8 cellular contexts compared by ENCODE assay signal in the genomic region with DNA sequence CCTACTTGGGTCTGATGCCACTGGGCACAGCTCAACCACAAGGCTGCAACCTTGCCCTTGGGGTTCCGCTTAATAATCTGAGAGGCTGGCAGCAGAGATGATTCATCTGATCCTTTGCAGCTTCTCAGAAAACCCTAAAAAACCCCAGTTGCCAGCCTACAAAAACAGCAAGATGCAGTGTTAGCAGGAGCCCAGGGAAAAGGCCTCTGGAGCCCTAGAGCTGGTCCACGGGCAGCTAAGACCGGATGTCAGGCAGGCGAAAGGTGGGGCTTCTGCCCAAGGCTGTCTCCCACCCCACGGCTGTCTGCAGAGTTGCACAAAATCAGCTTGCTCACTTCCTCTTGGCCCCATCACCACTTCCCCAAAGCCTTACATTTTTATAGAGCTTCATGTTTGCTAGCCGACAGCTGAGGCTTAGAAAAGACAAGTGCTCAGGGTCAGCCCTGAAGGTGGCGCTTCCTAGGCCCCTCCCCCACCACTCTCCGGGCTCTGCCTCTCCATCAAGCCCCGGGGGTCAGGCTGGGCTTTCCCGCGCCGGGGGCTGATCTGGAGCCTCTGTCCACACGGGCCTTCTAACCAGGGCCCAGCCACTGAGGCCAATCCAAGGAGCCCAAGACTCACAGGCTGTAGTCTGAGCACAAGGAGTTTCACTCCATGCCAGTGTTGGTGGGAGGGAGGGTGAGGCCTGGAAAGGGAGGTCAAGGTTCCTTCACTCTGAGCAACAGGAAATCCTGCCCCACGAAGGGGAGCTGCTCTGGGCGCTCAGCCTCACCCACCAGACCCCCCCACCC. TPM values are rescaled to one million over a fixed set of nuclear protein-coding genes. Genes with fewer than 3 reads are reported as not detected.
A peak's percentile ranks its signal among the peaks of the same experiment; 100 is the strongest.
DNase-seq lines count a peak whose midpoint lies in the region; ATAC-seq and TF ChIP-seq lines count a peak whose summit lies in the region.

No MANE protein-coding gene starts in this region.

- CTCF ChIA-PET in RWPE1 (lab: Yijun Ruan, JAX), result interaction anchor here (0.5 to 2.2 kb wide), 29 partner anchors 10 to 1106 kb away, joined by 3 to 10 read pairs (median 3); a partner anchor contains a TSS
- CTCF ChIA-PET in activated naive CD4-positive, alpha-beta T cell treated with anti-CD3 and anti-CD28 coated beads for 36 hours (lab: Charles Lee), result interaction anchor here (0.6 to 4.4 kb wide), 65 partner anchors 9 to 483 kb away, joined by 3 to 77 read pairs (median 6); a partner anchor contains a TSS

- H3K36me3 ChIP-seq in vagina, result no peaks in the 10 kb centered on the region

- intact Hi-C loops in activated naive CD4-positive, alpha-beta T cell treated with anti-CD3 and anti-CD28 coated beads for 36 hours (cut with micrococcal nuclease), result loop anchor here (1.0 to 5.0 kb wide), 14 partner anchors 11 to 290 kb away; a partner anchor contains a TSS
- intact Hi-C loops in cardiac septum (cut with DNase I) (loop anchor here (2.0 to 5.0 kb wide), 5 partner anchors 25 to 250 kb away; a partner anchor contains a TSS), posterior vena cava (cut with DNase I) (loop anchor here in 1 of 2 donors (5.0 to 10.0 kb wide), 2 partner anchors 150 to 237 kb away; no protein-coding TSS in a partner anchor), vagina (cut with DNase I) (loop anchor here (10.0 kb wide), 1 partner anchor 237 kb away; no protein-coding TSS in a partner anchor)

- DNase-seq in AG10803 (ENCODE audit: low read depth) (peak; percentile 75), GM19238 (ENCODE audit: insufficient read length, low spot score) (peak; percentile 58), RWPE1 (ENCODE audit: low spot score) (peak; percentile 27), cardiac septum (ENCODE audit: low spot score) (peak; percentile 90), posterior vena cava (ENCODE audit: low spot score) (peak; percentile 94), vagina (ENCODE audit: extremely low spot score in 2 of 2) (no peak)
- peak; percentile 77 for DNase-seq in activated naive CD4-positive, alpha-beta T cell treated with anti-CD3 and anti-CD28 coated beads for 36 hours

- H3K4me1 Mint-ChIP-seq in activated naive CD4-positive, alpha-beta T cell treated with anti-CD3 and anti-CD28 coated beads for 36 hours (ENCODE audit: low read depth), result peaks cover 49% of the 10 kb centered on the region

- peaks cover 31% of the 10 kb centered on the region for H3K4me1 ChIP-seq in vagina

- no peak for TF ChIP-seq POLR2A in vagina (IDR thresholded peaks at IDR 0.05)

- H3K27me3 ChIP-seq in vagina, result no peaks in the 10 kb centered on the region

- no peaks in the 10 kb centered on the region for H3K36me3 Mint-ChIP-seq in activated naive CD4-positive, alpha-beta T cell treated with anti-CD3 and anti-CD28 coated beads for 36 hours (ENCODE audit: low read depth)

- H3K9me3 Mint-ChIP-seq in activated naive CD4-positive, alpha-beta T cell treated with anti-CD3 and anti-CD28 coated beads for 36 hours, result no peaks in the 10 kb centered on the region

- H3K9me3 ChIP-seq in vagina, result no peaks in the 10 kb centered on the region

- peak overlapping the region; percentile 88 for H3K27ac ChIP-seq in RWPE1
- peak overlapping the region; percentile 94 for H3K27ac ChIP-seq in vagina

- H3K4me3 Mint-ChIP-seq in activated naive CD4-positive, alpha-beta T cell treated with anti-CD3 and anti-CD28 coated beads for 36 hours, result peak overlapping the region; percentile 53

- H3K4me3 ChIP-seq in AG10803 (ENCODE audit: low read length) (peak overlapping the region; percentile 39), vagina (peak overlapping the region; percentile 38 to 48)

- H3K27me3 Mint-ChIP-seq in activated naive CD4-positive, alpha-beta T cell treated with anti-CD3 and anti-CD28 coated beads for 36 hours (ENCODE audit: low read depth), result no peaks in the 10 kb centered on the region

- ATAC-seq in HG03354 (IDR thresholded peaks at IDR 0.05; ENCODE audit: poor library complexity, severe bottlenecking, unreplicated experiment), result peak; percentile 66

- POLR2A ChIA-PET in RWPE1 (lab: Yijun Ruan, JAX; ENCODE audit: low non-redundant PET), result interaction anchor here (0.9 to 1.0 kb wide), 2 partner anchors 85 to 112 kb away, joined by 3 to 4 read pairs; no protein-coding TSS in a partner anchor

- peak overlapping the region; percentile 92 for H3K27ac Mint-ChIP-seq in activated naive CD4-positive, alpha-beta T cell treated with anti-CD3 and anti-CD28 coated beads for 36 hours

- TF ChIP-seq CTCF in AG10803 (conservative IDR thresholded peaks at IDR 0.05; ENCODE audit: low read length) (peak; percentile 46), RWPE1 (conservative IDR thresholded peaks at IDR 0.05; ENCODE audit: low read depth) (no peak), vagina (IDR thresholded peaks at IDR 0.05) (no peak)

RNA-seq across cellular contexts. Expression of a gene that starts 4.2 kb away (rescaled TPM):
- total RNA-seq in activated naive CD4-positive, alpha-beta T cell treated with anti-CD3 and anti-CD28 coated beads for 36 hours, result not detected
- total RNA-seq in cardiac septum (0.51 TPM), posterior vena cava (10 to 100 TPM; 10.3 to 17.5 TPM), vagina (5.2 TPM)

RNA-seq across cellular contexts. Expression of a gene that starts 4.2 kb away (rescaled TPM):
- total RNA-seq in activated naive CD4-positive, alpha-beta T cell treated with anti-CD3 and anti-CD28 coated beads for 36 hours, result not detected
- total RNA-seq in cardiac septum (0.32 TPM), posterior vena cava (1 to 10 TPM; 4.2 to 7.1 TPM), vagina (2.9 TPM)

RNA-seq across cellular contexts. Expression of a gene that starts 33.8 kb away (rescaled TPM):
- total RNA-seq in activated naive CD4-positive, alpha-beta T cell treated with anti-CD3 and anti-CD28 coated beads for 36 hours, result 1 to 10 TPM; 6.4 to 8.2 TPM
- total RNA-seq in cardiac septum, result 2.6 TPM
- total RNA-seq in posterior vena cava, result 10 to 100 TPM; 37.1 to 45.8 TPM
- 46.2 TPM for total RNA-seq in vagina

RNA-seq across cellular contexts. Expression of a gene that starts 58.3 kb away (rescaled TPM):
- 100 to 1,000 TPM; 324 to 331 TPM for total RNA-seq in activated naive CD4-positive, alpha-beta T cell treated with anti-CD3 and anti-CD28 coated beads for 36 hours
- 565 TPM for total RNA-seq in cardiac septum
- total RNA-seq in posterior vena cava, result 100 to 1,000 TPM; 148 to 164 TPM
- 142 TPM for total RNA-seq in vagina

RNA-seq across cellular contexts. Expression of a gene that starts 58.5 kb away (rescaled TPM):
- 10 to 100 TPM; 43.1 to 48.8 TPM for total RNA-seq in activated naive CD4-positive, alpha-beta T cell treated with anti-CD3 and anti-CD28 coated beads for 36 hours
- total RNA-seq in cardiac septum (29.6 TPM), posterior vena cava (10 to 100 TPM; 20.9 to 21.2 TPM), vagina (50.8 TPM)

Comparison
In these comparisons a context has a peak if more than half of its experiments do, and no peak if none do; other contexts are left out.
1. DNase-seq: peak in AG10803 (single experiment), GM19238 (single experiment), RWPE1 (single experiment), activated naive CD4-positive, alpha-beta T cell treated with anti-CD3 and anti-CD28 coated beads for 36 hours (single experiment), cardiac septum (single experiment) and posterior vena cava (single experiment); none in vagina (0 of 2).